Comparison of ENCODE assay signal across 10 cellular contexts in genomic region chr12:1553987-1554982, GRCh38. TPM values are rescaled to one million over a fixed set of nuclear protein-coding genes. Genes with fewer than 3 reads are reported as not detected.
A peak's percentile ranks its signal among the peaks of the same experiment; 100 is the strongest.
DNase-seq lines count a peak whose midpoint lies in the region; ATAC-seq and TF ChIP-seq lines count a peak whose summit lies in the region.
"Had no signal": no experiment of that assay in that cellular context is flagged by ENCODE, and none has a peak within 500 bp of the region (broad histone marks: within the 10 kb centered on the region; RNA-seq: fewer than 3 reads in every experiment).

No MANE protein-coding gene starts in this region.

- H3K9me3 ChIP-seq in OCI-LY7 (ENCODE audit: low read length) (peaks cover 24% of the 10 kb centered on the region; the same call in 1 of the 2 replicates), trophoblast cell (ENCODE audit: insufficient read depth, low read depth, low read length) (no peaks in the 10 kb centered on the region)

- H3K4me3 ChIP-seq in OCI-LY7 (ENCODE audit: low read depth, low read length, poor library complexity, severe bottlenecking) = peak overlapping the region; percentile 49
- no peak overlapping the region for H3K4me3 ChIP-seq in trophoblast cell (ENCODE audit: low read depth, low read length)

- no peak overlapping the region for H2AK5ac ChIP-seq in trophoblast cell (ENCODE audit: low read length)

- no peaks in the 10 kb centered on the region for H3K27me3 ChIP-seq in trophoblast cell (ENCODE audit: insufficient read depth, low read length)

- no peak overlapping the region for H2BK5ac ChIP-seq in trophoblast cell (ENCODE audit: low read depth, low read length, poor library complexity)

- H4K12ac ChIP-seq in trophoblast cell (ENCODE audit: low read depth, low read length) = no peak overlapping the region

- TF ChIP-seq CTCF in OCI-LY7 (conservative IDR thresholded peaks at IDR 0.05; ENCODE audit: low read length) = no peak

- peaks cover 6% of the 10 kb centered on the region; the same call in 1 of the 2 replicates for H3K36me3 ChIP-seq in OCI-LY7 (ENCODE audit: insufficient read depth, low read length)
- H3K36me3 ChIP-seq in trophoblast cell (ENCODE audit: control insufficient read depth in 1 of 2, insufficient read depth in 2 of 2, low read length in 2 of 2) = no peaks in the 10 kb centered on the region

- no peak overlapping the region for H2BK120ac ChIP-seq in trophoblast cell (ENCODE audit: insufficient read depth, low read length, poor library complexity)

- intact Hi-C loops in OCI-LY7 (cut with micrococcal nuclease; ENCODE audit: unreplicated experiment) = loop anchor here (2.0 kb wide), 3 partner anchors 29 to 237 kb away; no protein-coding TSS in a partner anchor

- H2AFZ ChIP-seq in OCI-LY7 (ENCODE audit: low read length) (peak overlapping the region; percentile 0; the same call in 1 of the 2 replicates), trophoblast cell (ENCODE audit: insufficient read depth, low read length, poor library complexity) (no peak overlapping the region)

- CTCF ChIA-PET in OCI-LY7 (lab: Charles Lee; ENCODE audit: unreplicated experiment) = no interaction called here

- H3K23ac ChIP-seq in trophoblast cell (ENCODE audit: low read length) = no peak overlapping the region

- no peak overlapping the region for H3K14ac ChIP-seq in trophoblast cell (ENCODE audit: low read length)

- TSS peak; percentile 85 for BruUV-seq in OCI-LY7 (replicated peaks; lab: Mats Ljungman, UMichigan)

- DNase-seq in stimulated activated CD4-positive, alpha-beta T cell treated with anti-CD3 and anti-CD28 coated beads, Interleukin-15, amount 100 ng/mL, for 24 hours = peak; percentile 68
- DNase-seq in stimulated activated CD4-positive, alpha-beta T cell treated with anti-CD3 and anti-CD28 coated beads, Interleukin-4, amount 100 ng/mL, for 4 hours = no peak
- DNase-seq in OCI-LY7 (ENCODE audit: low spot score) (peak; percentile 96), NCI-H748 treated with DMSO at 0.1 percent for 48 hours (lab: John Stamatoyannopoulos, UW) (no peak), trophoblast cell (no peak), DMS 273 treated with DMSO at 0.1 percent for 48 hours (lab: John Stamatoyannopoulos, UW) (no peak), SHP77 (lab: John Stamatoyannopoulos, UW) (no peak)
- DNase-seq: DMS153, NCI-H446 treated with DMSO at 0.1 percent for 48 hours had no signal

- H3K79me2 ChIP-seq in OCI-LY7 (ENCODE audit: insufficient read depth, low read depth, low read length) = peaks cover 5% of the 10 kb centered on the region; the same call in 1 of the 2 replicates
- no peaks in the 10 kb centered on the region for H3K79me2 ChIP-seq in trophoblast cell (ENCODE audit: control insufficient read depth, insufficient read depth, low read length, poor library complexity)

- H3K27ac ChIP-seq in OCI-LY7 (ENCODE audit: low read depth, low read length, poor library complexity, severe bottlenecking) = peak overlapping the region; percentile 89
- H3K27ac ChIP-seq in trophoblast cell (ENCODE audit: low read depth, low read length) = no peak overlapping the region

- no peak overlapping the region for H4K8ac ChIP-seq in trophoblast cell (ENCODE audit: low read depth, low read length)

- peak overlapping the region; percentile 84 for H3K4me2 ChIP-seq in OCI-LY7 (ENCODE audit: low read length)
- no peak overlapping the region for H3K4me2 ChIP-seq in trophoblast cell (ENCODE audit: low read length)

- ATAC-seq in HG02798 (IDR thresholded peaks at IDR 0.05; ENCODE audit: poor library complexity, unreplicated experiment) = peak; percentile 96

- POLR2A ChIA-PET in OCI-LY7 (lab: Charles Lee) = interaction anchor here (0.6 to 1.5 kb wide), 4 partner anchors 12 to 743 kb away, joined by 3 read pairs; no protein-coding TSS in a partner anchor

- no peaks in the 10 kb centered on the region for H3K9me2 ChIP-seq in OCI-LY7 (ENCODE audit: insufficient read depth, low read length)

- no CpG with 5 or more reads among the region's 14 CpGs for WGBS in trophoblast cell (ENCODE audit: extremely low coverage, insufficient coverage, insufficient read length)

- H3K4me1 ChIP-seq in OCI-LY7 (ENCODE audit: insufficient read depth, low read length, poor library complexity, severe bottlenecking) = peaks cover 45% of the 10 kb centered on the region
- H3K4me1 ChIP-seq in trophoblast cell (ENCODE audit: control insufficient read depth in 1 of 2, insufficient read depth in 2 of 2, low read length in 2 of 2) = no peaks in the 10 kb centered on the region

- H4K91ac ChIP-seq in trophoblast cell (ENCODE audit: low read depth, low read length) = no peak overlapping the region

- H3K9ac ChIP-seq in trophoblast cell (ENCODE audit: low read length) = no peak overlapping the region

- H3K18ac ChIP-seq in trophoblast cell (ENCODE audit: low read length) = no peak overlapping the region

- H3K79me1 ChIP-seq in trophoblast cell (ENCODE audit: low read length) = no peaks in the 10 kb centered on the region

- no peak overlapping the region for H3K4ac ChIP-seq in trophoblast cell (ENCODE audit: low read depth, low read length)

- no peaks in the 10 kb centered on the region for H4K20me1 ChIP-seq in OCI-LY7 (ENCODE audit: insufficient read depth, low read length)

- no peak overlapping the region for H2BK12ac ChIP-seq in trophoblast cell (ENCODE audit: low read length)

RNA-seq across cellular contexts. Expression of gene FBXL14, which starts 40.1 kb away (rescaled TPM):
- 45.5 and 46.2 TPM in 2 replicates for total RNA-seq in OCI-LY7 (2014; rRNA removed; shearing (Covaris generic))
- 33.4 and 37.4 TPM in 2 replicates for total RNA-seq in OCI-LY7 (2022)
- polyA plus RNA-seq in trophoblast cell (2013) = 3.3 and 3.9 TPM in 2 replicates

Comparison
In these comparisons a context has a peak if more than half of its experiments do, and no peak if none do; other contexts are left out.
1. DNase-seq: peak in stimulated activated CD4-positive, alpha-beta T cell treated with anti-CD3 and anti-CD28 coated beads, Interleukin-15, amount 100 ng/mL, for 24 hours (single experiment) and OCI-LY7 (single experiment); none in stimulated activated CD4-positive, alpha-beta T cell treated with anti-CD3 and anti-CD28 coated beads, Interleukin-4, amount 100 ng/mL, for 4 hours (0 of 2), NCI-H748 treated with DMSO at 0.1 percent for 48 hours (single experiment), trophoblast cell (0 of 2), DMS 273 treated with DMSO at 0.1 percent for 48 hours (single experiment) and SHP77 (0 of 2).